8 cellular contexts compared by ENCODE assay signal in genomic region chr2:70029814-70030409, GRCh38. TPM values are rescaled to one million over a fixed set of nuclear protein-coding genes. Genes with fewer than 3 reads are reported as not detected.
A peak's percentile ranks its signal among the peaks of the same experiment; 100 is the strongest.
DNase-seq lines count a peak whose midpoint lies in the region; ATAC-seq, FAIRE-seq and TF ChIP-seq lines count a peak whose summit lies in the region.

No MANE protein-coding gene starts in this region.

- peak; percentile 95 for ATAC-seq in gastroesophageal sphincter

- peak; percentile 49 for DNase-seq in CD1c-positive myeloid dendritic cell (ENCODE audit: extremely low spot score)
- DNase-seq in Peyer's patch, result peak in 1 of 3 donors; percentile 66
- DNase-seq in occipital lobe (lab: John Stamatoyannopoulos, UW), result peak; percentile 45
- DNase-seq in NCI-H748 (lab: John Stamatoyannopoulos, UW; ENCODE audit: unreplicated experiment), result no peak
- DNase-seq in D721Med (ENCODE audit: insufficient read length, low spot score), result no peak
- no peak for DNase-seq in NCI-H526 (lab: John Stamatoyannopoulos, UW)
- no peak for DNase-seq in NCI-H1092 treated with DMSO at 0.1 percent for 48 hours (lab: John Stamatoyannopoulos, UW)

- no peak for FAIRE-seq in D721Med (lab: Jason Lieb, UNC)

- H3K9me3 ChIP-seq in Peyer's patch (no peaks in the 10 kb centered on the region), gastroesophageal sphincter (no peaks in the 10 kb centered on the region)

- TF ChIP-seq POLR2A in Peyer's patch (IDR thresholded peaks at IDR 0.05) (no peak), gastroesophageal sphincter (IDR thresholded peaks at IDR 0.05) (no peak)

- TF ChIP-seq CTCF in Peyer's patch (IDR thresholded peaks at IDR 0.05) (no peak), gastroesophageal sphincter (IDR thresholded peaks at IDR 0.05) (no peak), D721Med (IDR thresholded peaks at IDR 0.05; ENCODE audit: insufficient read depth, missing control alignments) (no peak)

- no peak for TF ChIP-seq EP300 in gastroesophageal sphincter (IDR thresholded peaks at IDR 0.05)

- H3K36me3 ChIP-seq in Peyer's patch, result no peaks in the 10 kb centered on the region
- H3K36me3 ChIP-seq in gastroesophageal sphincter, result peaks cover 0 to 8% of the 10 kb centered on the region in 2 donors

- H3K27me3 ChIP-seq in Peyer's patch (no peaks in the 10 kb centered on the region), gastroesophageal sphincter (no peaks in the 10 kb centered on the region)

- H3K27ac ChIP-seq in Peyer's patch (peak overlapping the region; percentile 14 to 72 (median 44)), gastroesophageal sphincter (peak overlapping the region; percentile 74 to 88 (median 86))

- 0 to 11% methylated on average over 2 to 3 of the region's 3 CpGs for WGBS in gastroesophageal sphincter (ENCODE audit: low coverage in 1 of 2), 2 donors

- H3K4me1 ChIP-seq in Peyer's patch (peaks cover 0 to 14% (median 0%) of the 10 kb centered on the region in 4 donors), gastroesophageal sphincter (peaks cover 8 to 39% (median 15%) of the 10 kb centered on the region in 3 donors)

- no peak overlapping the region for H3K4me3 ChIP-seq in Peyer's patch
- H3K4me3 ChIP-seq in gastroesophageal sphincter, result no peak overlapping the region

RNA-seq across cellular contexts. Expression of gene PCBP1, which starts 57.4 kb away (rescaled TPM):
- 100 to 1,000 TPM; 129 to 152 (median 134) TPM for total RNA-seq in Peyer's patch
- total RNA-seq in gastroesophageal sphincter, result 100 to 1,000 TPM; 117 to 222 (median 167) TPM
- 22.0 TPM for total RNA-seq in occipital lobe

Comparison
In these comparisons a context has a peak if more than half of its experiments do, and no peak if none do; other contexts are left out.
1. DNase-seq: peak in CD1c-positive myeloid dendritic cell (single experiment) and occipital lobe (single experiment); none in NCI-H748 (single experiment), D721Med (single experiment), NCI-H526 (0 of 2) and NCI-H1092 treated with DMSO at 0.1 percent for 48 hours (single experiment).